1 cellular context compared by ENCODE assay signal in the genomic region with DNA sequence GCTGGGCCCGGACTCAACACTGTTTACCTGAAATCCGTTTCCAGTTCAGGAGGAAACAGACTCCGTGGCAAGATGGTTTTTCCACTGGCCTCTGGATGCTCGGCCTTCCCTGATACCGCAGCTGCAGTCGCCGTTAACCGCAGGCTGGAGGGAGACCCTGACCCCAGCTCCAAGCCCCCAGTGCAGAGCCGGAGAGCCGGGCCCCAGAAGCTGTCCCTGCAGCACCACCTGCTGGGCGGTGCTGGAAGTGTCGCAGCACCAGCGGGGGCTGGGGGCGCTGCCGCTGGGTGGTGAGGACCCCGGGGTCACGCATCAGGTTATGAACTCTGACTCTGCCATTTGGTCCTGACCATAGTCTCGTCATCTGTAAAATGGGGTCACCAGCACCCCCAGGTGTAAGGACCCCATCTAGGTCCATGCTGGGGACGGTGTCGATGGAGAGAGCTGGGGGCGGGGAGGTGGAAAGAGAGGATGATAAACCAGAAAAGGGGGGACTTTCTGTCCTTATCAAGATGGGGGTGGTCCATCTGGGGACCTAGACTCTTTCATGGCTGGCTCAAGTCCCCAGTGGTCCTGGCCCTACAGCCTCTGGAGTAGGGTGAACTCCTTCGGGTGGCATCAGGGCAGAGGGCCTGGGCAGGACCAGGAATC.
TF ChIP-seq lines count a peak whose summit lies in the region.

No MANE protein-coding gene starts in this region.

TF ChIP-seq in SK-N-SH treated with all-trans-retinoic acid at 6 μM for 48 hours, 23 proteins besides CTCF, POLR2A, EP300 and RAD21 (continued from another document):
- TF ChIP-seq, protein P1, sequence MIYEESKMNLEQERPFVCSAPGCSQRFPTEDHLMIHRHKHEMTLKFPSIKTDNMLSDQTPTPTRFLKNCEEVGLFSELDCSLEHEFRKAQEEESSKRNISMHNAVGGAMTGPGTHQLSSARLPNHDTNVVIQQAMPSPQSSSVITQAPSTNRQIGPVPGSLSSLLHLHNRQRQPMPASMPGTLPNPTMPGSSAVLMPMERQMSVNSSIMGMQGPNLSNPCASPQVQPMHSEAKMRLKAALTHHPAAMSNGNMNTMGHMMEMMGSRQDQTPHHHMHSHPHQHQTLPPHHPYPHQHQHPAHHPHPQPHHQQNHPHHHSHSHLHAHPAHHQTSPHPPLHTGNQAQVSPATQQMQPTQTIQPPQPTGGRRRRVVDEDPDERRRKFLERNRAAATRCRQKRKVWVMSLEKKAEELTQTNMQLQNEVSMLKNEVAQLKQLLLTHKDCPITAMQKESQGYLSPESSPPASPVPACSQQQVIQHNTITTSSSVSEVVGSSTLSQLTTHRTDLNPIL (CRISPR knock-in tag; IDR thresholded peaks at IDR 0.05; ENCODE audit: low read depth) = no peak
- TF ChIP-seq OSR1 (CRISPR knock-in tag; IDR thresholded peaks at IDR 0.05) (no peak), ZNF8 (CRISPR knock-in tag; IDR thresholded peaks at IDR 0.05) (no peak), GLIS3 (CRISPR knock-in tag; IDR thresholded peaks at IDR 0.05) (no peak), ZFP30 (CRISPR knock-in tag; IDR thresholded peaks at IDR 0.05) (no peak), ZC3H10 (CRISPR knock-in tag; IDR thresholded peaks at IDR 0.05) (no peak)
- TF ChIP-seq, protein P2, sequence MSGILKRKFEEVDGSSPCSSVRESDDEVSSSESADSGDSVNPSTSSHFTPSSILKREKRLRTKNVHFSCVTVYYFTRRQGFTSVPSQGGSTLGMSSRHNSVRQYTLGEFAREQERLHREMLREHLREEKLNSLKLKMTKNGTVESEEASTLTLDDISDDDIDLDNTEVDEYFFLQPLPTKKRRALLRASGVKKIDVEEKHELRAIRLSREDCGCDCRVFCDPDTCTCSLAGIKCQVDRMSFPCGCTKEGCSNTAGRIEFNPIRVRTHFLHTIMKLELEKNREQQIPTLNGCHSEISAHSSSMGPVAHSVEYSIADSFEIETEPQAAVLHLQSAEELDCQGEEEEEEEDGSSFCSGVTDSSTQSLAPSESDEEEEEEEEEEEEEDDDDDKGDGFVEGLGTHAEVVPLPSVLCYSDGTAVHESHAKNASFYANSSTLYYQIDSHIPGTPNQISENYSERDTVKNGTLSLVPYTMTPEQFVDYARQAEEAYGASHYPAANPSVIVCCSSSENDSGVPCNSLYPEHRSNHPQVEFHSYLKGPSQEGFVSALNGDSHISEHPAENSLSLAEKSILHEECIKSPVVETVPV (CRISPR knock-in tag; IDR thresholded peaks at IDR 0.05) = no peak
